9 cellular contexts compared by ENCODE assay signal in genomic region chr3:141739731-141740130, GRCh38. TPM values are rescaled to one million over a fixed set of nuclear protein-coding genes. Genes with fewer than 3 reads are reported as not detected.
DNase-seq lines count a peak whose midpoint lies in the region; ATAC-seq and TF ChIP-seq lines count a peak whose summit lies in the region.
"Had no signal": no experiment of that assay in that cellular context is flagged by ENCODE, and none has a peak within 500 bp of the region (broad histone marks: within the 10 kb centered on the region; RNA-seq: fewer than 3 reads in every experiment).

No MANE protein-coding gene starts in this region.

- no peaks in the 10 kb centered on the region for H3K27me3 ChIP-seq in RWPE2 (ENCODE audit: insufficient read depth, poor library complexity, severe bottlenecking)
- no peaks in the 10 kb centered on the region for H3K27me3 ChIP-seq in esophagus squamous epithelium
- no peaks in the 10 kb centered on the region for H3K27me3 ChIP-seq in gastrocnemius medialis

- H3K9me3 ChIP-seq in RWPE2 (ENCODE audit: severe bottlenecking) (no peaks in the 10 kb centered on the region), esophagus squamous epithelium (no peaks in the 10 kb centered on the region), gastrocnemius medialis (no peaks in the 10 kb centered on the region)

- H3K27ac ChIP-seq in RWPE2 (ENCODE audit: poor library complexity, severe bottlenecking), result peak overlapping the region; percentile 84
- H3K27ac ChIP-seq in esophagus squamous epithelium, result peak overlapping the region; percentile 94 to 99 (median 96)
- H3K27ac ChIP-seq in gastrocnemius medialis, result peak overlapping the region; percentile 90 to 96 (median 92)

- ATAC-seq in RWPE2 (ENCODE audit: low read depth) (no peak), gastrocnemius medialis (no peak), HG02970 (IDR thresholded peaks at IDR 0.05; ENCODE audit: low FRiP score, unreplicated experiment) (no peak), GM18511 (IDR thresholded peaks at IDR 0.05; ENCODE audit: unreplicated experiment) (no peak)

- peaks cover 14% of the 10 kb centered on the region for H3K4me1 ChIP-seq in RWPE2 (ENCODE audit: insufficient read depth, poor library complexity, severe bottlenecking)
- H3K4me1 ChIP-seq in esophagus squamous epithelium, result peaks cover 0 to 57% (median 27%) of the 10 kb centered on the region in 3 donors
- peaks cover 46 to 47% of the 10 kb centered on the region in 2 donors for H3K4me1 ChIP-seq in gastrocnemius medialis

- no peak for TF ChIP-seq CTCF in GM12864 (IDR thresholded peaks at IDR 0.05; ENCODE audit: low read depth, low read length, missing control alignments)
- no peak for TF ChIP-seq CTCF in RWPE2 (IDR thresholded peaks at IDR 0.05; ENCODE audit: poor library complexity, severe bottlenecking)
- TF ChIP-seq CTCF in esophagus squamous epithelium (IDR thresholded peaks at IDR 0.05), result no peak
- TF ChIP-seq CTCF in gastrocnemius medialis (IDR thresholded peaks at IDR 0.05 in 4 of 5, conservative IDR thresholded peaks at IDR 0.05 in 1 of 5), result no peak

- DNase-seq in GM12864 (ENCODE audit: low read depth) (no peak), RWPE2 (ENCODE audit: low spot score) (no peak), esophagus squamous epithelium (lab: John Stamatoyannopoulos, UW) (no peak), gastrocnemius medialis (no peak), glomerular visceral epithelial cell (ENCODE audit: extremely low spot score) (no peak), NCI-H345 treated with DMSO at 0.1 percent for 48 hours (lab: John Stamatoyannopoulos, UW; ENCODE audit: unreplicated experiment) (no peak)
- DNase-seq: NCI-H2171 had no signal

- intact Hi-C loops in esophagus squamous epithelium (cut with DNase I) (loop anchor here (2.0 kb wide), 1 partner anchor 137 kb away; the partner anchor contains the start of gene ATP1B3), gastrocnemius medialis (cut with DNase I; ENCODE audit: low total_unique reads) (loop anchor here (2.0 to 10.0 kb wide), 6 partner anchors 58 to 708 kb away; partner anchors contain the start of genes GK5, RASA2 and XRN1)

- 42% methylated on average over 2 of the region's 2 CpGs; no CpG with 5 or more reads in 1 of the 2 donors for WGBS in esophagus squamous epithelium, 2 donors

- in situ Hi-C loops in gastrocnemius medialis (cut with MboI; ENCODE audit: low sequenced_read_pairs in 4 of 4), result loop anchor here in 3 of 4 donors (10.0 to 25.0 kb wide), 4 partner anchors 125 to 377 kb away; partner anchors contain the start of genes ATP1B3 (in 1 of the 3) and ZBTB38 (in 1 of the 3)

- H3K36me3 ChIP-seq in RWPE2 (ENCODE audit: low read depth) (peaks cover 43% of the 10 kb centered on the region), esophagus squamous epithelium (peaks cover 0 to 18% (median 0%) of the 10 kb centered on the region in 3 donors), gastrocnemius medialis (peaks cover 0 to under 1% of the 10 kb centered on the region in 2 donors)

- H3K4me3 ChIP-seq in GM12864 (ENCODE audit: low read depth, low read length) (peak overlapping the region; percentile 100), RWPE2 (ENCODE audit: severe bottlenecking) (peak overlapping the region; percentile 86), esophagus squamous epithelium (peak overlapping the region; percentile 85 to 93 (median 92)), gastrocnemius medialis (peak overlapping the region; percentile 87 to 97 (median 92))

- TF ChIP-seq POLR2A in esophagus squamous epithelium (IDR thresholded peaks at IDR 0.05) (no peak), gastrocnemius medialis (IDR thresholded peaks at IDR 0.05) (no peak)

RNA-seq across cellular contexts. Expression of gene RNF7, which starts 1.6 kb away (rescaled TPM):
- total RNA-seq in esophagus squamous epithelium (100 to 1,000 TPM in 2 of 4 donors, 10 to 100 TPM in 2; 54.4 to 103 (median 92.4) TPM), gastrocnemius medialis (100 to 1,000 TPM in 3 of 4 donors, 10 to 100 TPM in 1; 92.1 to 113 (median 106) TPM)

RNA-seq across cellular contexts. Expression of gene GRK7, which starts 23.5 kb away (rescaled TPM):
- under 1 TPM in 1 of 4 donors, not detected in 3; 0.08 TPM for total RNA-seq in esophagus squamous epithelium
- under 1 TPM in 3 of 4 donors, not detected in 1; 0.16 to 0.85 (median 0.27) TPM for total RNA-seq in gastrocnemius medialis
